7 cellular contexts compared by ENCODE assay signal in genomic region chr10:42723549-42723948, GRCh38. TPM values are rescaled to one million over a fixed set of nuclear protein-coding genes. Genes with fewer than 3 reads are reported as not detected.
DNase-seq lines count a peak whose midpoint lies in the region; ATAC-seq and FAIRE-seq lines count a peak whose summit lies in the region.
"Not testable (repeated sequence)": the region's sequence is repeated elsewhere in the genome, so short reads cannot be mapped to it uniquely, and the experiment has no call there.

No MANE protein-coding gene starts in this region.

- H3K9me3 Mint-ChIP-seq in activated CD4-positive, alpha-beta T cell treated with anti-CD3 and anti-CD28 coated beads for 36 hours (ENCODE audit: low read depth); activated CD4-positive, alpha-beta memory T cell treated with anti-CD3 and anti-CD28 coated beads for 36 hours; activated T-helper 17 cell treated with anti-CD3 and anti-CD28 coated beads, Interleukin-2, amount 50 U/mL, for 72 hours; activated naive CD4-positive, alpha-beta T cell treated with anti-CD3 and anti-CD28 coated beads, Interleukin-2, amount 50 U/mL, for 72 hours; stimulated activated effector memory CD8-positive, alpha-beta T cell treated with anti-CD3 and anti-CD28 coated beads, Interleukin-12 subunit alpha, Interleukin-12 subunit beta, amount 100 ng/mL, for 72 hours: not testable (repeated sequence)

- POLR2A ChIA-PET in activated CD4-positive, alpha-beta T cell treated with anti-CD3 and anti-CD28 coated beads for 36 hours (lab: Charles Lee); activated CD4-positive, alpha-beta memory T cell treated with anti-CD3 and anti-CD28 coated beads for 36 hours (lab: Charles Lee): not testable (repeated sequence)

- peak; percentile 73 for FAIRE-seq in urothelium cell line (lab: Jason Lieb, UNC)

- H3K4me1 Mint-ChIP-seq in T-helper 17 cell; activated CD4-positive, alpha-beta T cell treated with anti-CD3 and anti-CD28 coated beads for 36 hours; activated CD4-positive, alpha-beta memory T cell treated with anti-CD3 and anti-CD28 coated beads for 36 hours (ENCODE audit: low read depth); activated T-helper 17 cell treated with anti-CD3 and anti-CD28 coated beads, Interleukin-2, amount 50 U/mL, for 72 hours; stimulated activated effector memory CD8-positive, alpha-beta T cell treated with anti-CD3 and anti-CD28 coated beads, Interleukin-12 subunit alpha, Interleukin-12 subunit beta, amount 100 ng/mL, for 72 hours: not testable (repeated sequence)

- peaks cover 40% of the 10 kb centered on the region for H3K27me3 Mint-ChIP-seq in T-helper 17 cell
- H3K27me3 Mint-ChIP-seq in activated CD4-positive, alpha-beta T cell treated with anti-CD3 and anti-CD28 coated beads for 36 hours: peaks cover 12% of the 10 kb centered on the region
- peaks cover 15% of the 10 kb centered on the region for H3K27me3 Mint-ChIP-seq in activated CD4-positive, alpha-beta memory T cell treated with anti-CD3 and anti-CD28 coated beads for 36 hours
- peaks cover 14% of the 10 kb centered on the region for H3K27me3 Mint-ChIP-seq in activated T-helper 17 cell treated with anti-CD3 and anti-CD28 coated beads, Interleukin-2, amount 50 U/mL, for 72 hours

- not testable (repeated sequence) for ATAC-seq in T-helper 17 cell
- peak; percentile 69 for ATAC-seq in activated CD4-positive, alpha-beta T cell treated with anti-CD3 and anti-CD28 coated beads for 36 hours
- peak; percentile 89 for ATAC-seq in activated T-helper 17 cell treated with anti-CD3 and anti-CD28 coated beads, Interleukin-2, amount 50 U/mL, for 72 hours (replicated peaks)
- peak; percentile 48 to 90 for ATAC-seq in activated naive CD4-positive, alpha-beta T cell treated with anti-CD3 and anti-CD28 coated beads, Interleukin-2, amount 50 U/mL, for 72 hours
- ATAC-seq in stimulated activated effector memory CD8-positive, alpha-beta T cell treated with anti-CD3 and anti-CD28 coated beads, Interleukin-12 subunit alpha, Interleukin-12 subunit beta, amount 100 ng/mL, for 72 hours: peak; percentile 89

- H3K4me3 Mint-ChIP-seq in T-helper 17 cell: peak overlapping the region; percentile 9
- H3K4me3 Mint-ChIP-seq in activated CD4-positive, alpha-beta T cell treated with anti-CD3 and anti-CD28 coated beads for 36 hours; activated CD4-positive, alpha-beta memory T cell treated with anti-CD3 and anti-CD28 coated beads for 36 hours; activated T-helper 17 cell treated with anti-CD3 and anti-CD28 coated beads, Interleukin-2, amount 50 U/mL, for 72 hours; stimulated activated effector memory CD8-positive, alpha-beta T cell treated with anti-CD3 and anti-CD28 coated beads, Interleukin-12 subunit alpha, Interleukin-12 subunit beta, amount 100 ng/mL, for 72 hours: not testable (repeated sequence)

- DNase-seq in T-helper 17 cell; activated CD4-positive, alpha-beta T cell treated with anti-CD3 and anti-CD28 coated beads for 36 hours; activated naive CD4-positive, alpha-beta T cell treated with anti-CD3 and anti-CD28 coated beads, Interleukin-2, amount 50 U/mL, for 72 hours (ENCODE audit: low spot score in 2 of 2); stimulated activated effector memory CD8-positive, alpha-beta T cell treated with anti-CD3 and anti-CD28 coated beads, Interleukin-12 subunit alpha, Interleukin-12 subunit beta, amount 100 ng/mL, for 72 hours (ENCODE audit: low spot score in 2 of 2); urothelium cell line (ENCODE audit: low spot score): not testable (repeated sequence)
- peak; percentile 19 for DNase-seq in activated CD4-positive, alpha-beta memory T cell treated with anti-CD3 and anti-CD28 coated beads for 36 hours

- CTCF ChIA-PET in activated CD4-positive, alpha-beta T cell treated with anti-CD3 and anti-CD28 coated beads for 36 hours (lab: Charles Lee); activated CD4-positive, alpha-beta memory T cell treated with anti-CD3 and anti-CD28 coated beads for 36 hours (lab: Charles Lee): not testable (repeated sequence)

- intact Hi-C loops in activated CD4-positive, alpha-beta T cell treated with anti-CD3 and anti-CD28 coated beads for 36 hours (cut with DNase I, micrococcal nuclease); activated CD4-positive, alpha-beta memory T cell treated with anti-CD3 and anti-CD28 coated beads for 36 hours (cut with micrococcal nuclease): not testable (repeated sequence)

- not testable (repeated sequence) for H3K9me3 ChIP-seq in T-helper 17 cell (ENCODE audit: control insufficient read depth, low read length, poor library complexity, severe bottlenecking)

- H3K27ac Mint-ChIP-seq in T-helper 17 cell; activated CD4-positive, alpha-beta T cell treated with anti-CD3 and anti-CD28 coated beads for 36 hours; activated CD4-positive, alpha-beta memory T cell treated with anti-CD3 and anti-CD28 coated beads for 36 hours; activated T-helper 17 cell treated with anti-CD3 and anti-CD28 coated beads, Interleukin-2, amount 50 U/mL, for 72 hours; activated naive CD4-positive, alpha-beta T cell treated with anti-CD3 and anti-CD28 coated beads, Interleukin-2, amount 50 U/mL, for 72 hours; stimulated activated effector memory CD8-positive, alpha-beta T cell treated with anti-CD3 and anti-CD28 coated beads, Interleukin-12 subunit alpha, Interleukin-12 subunit beta, amount 100 ng/mL, for 72 hours: not testable (repeated sequence)

- not testable (repeated sequence) for H3K36me3 Mint-ChIP-seq in T-helper 17 cell (ENCODE audit: low read depth); activated CD4-positive, alpha-beta T cell treated with anti-CD3 and anti-CD28 coated beads for 36 hours (ENCODE audit: low read depth); activated CD4-positive, alpha-beta memory T cell treated with anti-CD3 and anti-CD28 coated beads for 36 hours; activated T-helper 17 cell treated with anti-CD3 and anti-CD28 coated beads, Interleukin-2, amount 50 U/mL, for 72 hours (ENCODE audit: low read depth); activated naive CD4-positive, alpha-beta T cell treated with anti-CD3 and anti-CD28 coated beads, Interleukin-2, amount 50 U/mL, for 72 hours; stimulated activated effector memory CD8-positive, alpha-beta T cell treated with anti-CD3 and anti-CD28 coated beads, Interleukin-12 subunit alpha, Interleukin-12 subunit beta, amount 100 ng/mL, for 72 hours

RNA-seq across cellular contexts. Expression of gene BMS1, which starts 59.0 kb away (rescaled TPM):
- total RNA-seq in T-helper 17 cell: 10 to 100 TPM; 13.0 to 14.2 TPM
- 10 to 100 TPM; 26.5 to 30.4 TPM for total RNA-seq in activated CD4-positive, alpha-beta T cell treated with anti-CD3 and anti-CD28 coated beads for 36 hours
- 10 to 100 TPM; 25.5 to 25.9 TPM for total RNA-seq in activated CD4-positive, alpha-beta memory T cell treated with anti-CD3 and anti-CD28 coated beads for 36 hours
- 10 to 100 TPM; 15.8 to 26.7 TPM for total RNA-seq in activated T-helper 17 cell treated with anti-CD3 and anti-CD28 coated beads, Interleukin-2, amount 50 U/mL, for 72 hours
- total RNA-seq in activated naive CD4-positive, alpha-beta T cell treated with anti-CD3 and anti-CD28 coated beads, Interleukin-2, amount 50 U/mL, for 72 hours: 10 to 100 TPM; 14.9 to 24.5 TPM
